ENCODE assay signal across 9 cellular contexts in the genomic region with DNA sequence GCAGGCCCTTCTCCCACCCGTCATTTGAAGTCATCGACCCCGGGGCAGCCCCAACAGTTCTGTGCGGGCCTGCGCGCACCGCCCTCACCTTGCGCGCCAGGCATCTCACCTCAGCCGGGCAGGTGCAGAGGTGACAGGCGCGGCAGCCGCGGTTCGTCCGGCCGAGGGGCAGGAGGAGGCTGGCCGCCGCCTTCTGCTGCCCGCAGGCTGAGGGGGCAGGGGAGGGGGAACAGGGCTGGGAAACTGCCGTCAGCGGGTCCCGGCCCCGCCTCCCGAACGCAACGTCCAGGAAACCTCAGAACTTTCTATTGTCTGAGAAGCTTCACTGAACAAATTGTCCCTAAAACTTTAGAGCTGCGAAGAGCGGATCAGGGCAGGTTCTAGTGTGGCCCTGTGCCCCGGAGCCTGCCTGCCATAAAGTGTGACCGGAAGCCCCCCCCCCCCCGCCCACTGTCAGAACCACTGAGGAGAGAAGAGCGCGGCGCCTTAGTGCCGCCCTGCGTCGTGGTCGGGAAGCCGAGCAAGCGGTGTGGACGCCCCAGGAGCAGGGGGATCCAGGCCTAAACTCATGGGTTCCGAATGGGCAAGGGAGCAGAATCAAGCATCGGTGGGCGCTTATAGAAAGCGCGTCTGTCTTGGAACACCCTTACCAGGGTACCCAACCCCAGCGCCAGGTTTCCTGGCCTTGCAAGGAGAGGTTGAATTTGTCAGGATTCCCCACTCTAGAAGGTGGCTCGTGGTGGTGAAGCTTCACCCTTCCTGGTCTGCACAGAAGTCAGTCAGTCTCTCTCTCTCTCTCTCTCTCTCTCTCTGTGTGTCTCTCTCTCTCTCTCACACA. TPM values are rescaled to one million over a fixed set of nuclear protein-coding genes. Genes with fewer than 3 reads are reported as not detected.
DNase-seq lines count a peak whose midpoint lies in the region; FAIRE-seq and TF ChIP-seq lines count a peak whose summit lies in the region.
"Had no signal": no experiment of that assay in that cellular context is flagged by ENCODE, and none has a peak within 500 bp of the region (broad histone marks: within the 10 kb centered on the region; RNA-seq: fewer than 3 reads in every experiment).

No MANE protein-coding gene starts in this region.

- H3K4me3 Mint-ChIP-seq in astrocyte (ENCODE audit: unreplicated experiment), result no peak overlapping the region

- H3K27ac ChIP-seq in astrocyte (ENCODE audit: low read depth, low read length), result no peak overlapping the region
- H3K27ac ChIP-seq in subcutaneous abdominal adipose tissue (ENCODE audit: low read depth, low read length), result no peak overlapping the region
- H3K27ac ChIP-seq: 22Rv1 had no signal

- peaks cover 12% of the 10 kb centered on the region for H3K4me1 ChIP-seq in astrocyte (ENCODE audit: insufficient read depth, low read length)
- peaks cover 3 to 27% (median 22%) of the 10 kb centered on the region in 5 donors for H3K4me1 ChIP-seq in subcutaneous abdominal adipose tissue (ENCODE audit: control insufficient read depth in 5 of 5, insufficient read depth in 5 of 5, low read length in 5 of 5)

- H3K27me3 ChIP-seq in astrocyte (ENCODE audit: insufficient read depth, low read length) (peaks cover 92% of the 10 kb centered on the region), subcutaneous abdominal adipose tissue (ENCODE audit: control insufficient read depth in 5 of 5, insufficient read depth in 4 of 5, low read length in 5 of 5) (peaks cover 5 to 43% (median 27%) of the 10 kb centered on the region in 5 donors)

- DNase-seq in DMS53 (lab: John Stamatoyannopoulos, UW) (peak; percentile 14), DMS53 treated with DMSO at 0.1 percent for 48 hours (lab: John Stamatoyannopoulos, UW; ENCODE audit: unreplicated experiment) (no peak), astrocyte (ENCODE audit: low read depth) (no peak), DMS 273 treated with DMSO at 0.1 percent for 48 hours (lab: John Stamatoyannopoulos, UW) (no peak), NK-92 (lab: John Stamatoyannopoulos, UW; ENCODE audit: unreplicated experiment) (no peak), NCI-H1105 (lab: John Stamatoyannopoulos, UW) (no peak)

- no peaks in the 10 kb centered on the region for H4K20me1 ChIP-seq in astrocyte (ENCODE audit: insufficient read depth, low read length)

- H3K27me3 Mint-ChIP-seq in astrocyte (ENCODE audit: low read depth, unreplicated experiment), result peaks cover 87% of the 10 kb centered on the region

- H2AFZ ChIP-seq in astrocyte (ENCODE audit: low read depth, low read length), result peak overlapping the region; percentile 26

- peaks cover 4% of the 10 kb centered on the region for H3K36me3 Mint-ChIP-seq in astrocyte (ENCODE audit: low read depth, unreplicated experiment)

- H3K4me3 ChIP-seq in astrocyte (ENCODE audit: insufficient read depth, low read depth, low read length) (peak overlapping the region; percentile 33), iPS-18c (ENCODE audit: insufficient read depth, low read depth, low read length) (peak overlapping the region; percentile 40), subcutaneous abdominal adipose tissue (ENCODE audit: low read depth in 1 of 5, low read length in 5 of 5) (peak overlapping the region; percentile 52 to 70 (median 68))

- H3K79me2 ChIP-seq in astrocyte (ENCODE audit: insufficient read depth, low read length), result no peaks in the 10 kb centered on the region

- H3K27ac Mint-ChIP-seq in astrocyte (ENCODE audit: unreplicated experiment), result no peak overlapping the region

- no peak for TF ChIP-seq CTCF in astrocyte (IDR thresholded peaks at IDR 0.05; ENCODE audit: insufficient read depth, low read depth, low read length)

- no peak for FAIRE-seq in astrocyte (lab: Jason Lieb, UNC)

- H3K9ac ChIP-seq in astrocyte (ENCODE audit: low read length), result no peak overlapping the region
- peak overlapping the region in 2 of 5 donors; percentile 59 to 68 for H3K9ac ChIP-seq in subcutaneous abdominal adipose tissue (ENCODE audit: low read length in 5 of 5)

- H3K36me3 ChIP-seq in astrocyte (ENCODE audit: insufficient read depth, low read length) (no peaks in the 10 kb centered on the region), subcutaneous abdominal adipose tissue (ENCODE audit: control insufficient read depth in 5 of 5, insufficient read depth in 5 of 5, low read length in 5 of 5) (no peaks in the 10 kb centered on the region)

- H3K4me2 ChIP-seq in astrocyte (ENCODE audit: low read length), result peak overlapping the region; percentile 76

- H3K9me3 ChIP-seq in astrocyte (ENCODE audit: insufficient read depth, low read depth, low read length), result peaks cover 4% of the 10 kb centered on the region
- H3K9me3 ChIP-seq in iPS-18c (ENCODE audit: control insufficient read depth, insufficient read depth, low read length), result no peaks in the 10 kb centered on the region
- peaks cover 0 to 2% (median 0%) of the 10 kb centered on the region in 5 donors for H3K9me3 ChIP-seq in subcutaneous abdominal adipose tissue (ENCODE audit: control insufficient read depth in 5 of 5, low read length in 5 of 5)

- H3K9me3 Mint-ChIP-seq in astrocyte (ENCODE audit: unreplicated experiment), result peaks cover 26% of the 10 kb centered on the region

- H3K4me1 Mint-ChIP-seq in astrocyte (ENCODE audit: low read depth, unreplicated experiment), result peaks cover 7% of the 10 kb centered on the region

RNA-seq across cellular contexts. Expression of a gene that starts 13.3 kb away (rescaled TPM):
- 0.07 and 0.10 TPM in 2 replicates for total RNA-seq in astrocyte
